In the genomic region with DNA sequence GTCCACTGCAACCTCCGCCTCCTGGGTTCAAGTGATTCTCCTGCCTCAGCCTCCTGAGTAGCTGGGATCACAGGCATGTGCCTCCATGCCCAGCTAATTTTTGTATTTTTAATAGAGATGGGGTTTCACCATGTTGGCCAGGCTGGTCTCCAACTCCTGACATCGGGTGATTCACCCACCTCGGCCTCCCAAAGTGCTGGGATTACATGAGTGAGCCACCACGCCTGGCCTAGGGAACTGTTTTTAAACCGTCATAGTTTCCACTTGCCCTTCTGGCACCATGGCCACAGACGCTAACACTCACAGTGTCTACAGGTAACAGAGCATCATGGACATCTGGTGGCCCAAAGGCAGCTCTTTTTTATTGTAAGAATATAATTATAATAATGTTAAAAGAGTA, we compare ENCODE assay signal across 7 cellular contexts. TPM values are rescaled to one million over a fixed set of nuclear protein-coding genes. Genes with fewer than 3 reads are reported as not detected.
DNase-seq lines count a peak whose midpoint lies in the region; ATAC-seq and TF ChIP-seq lines count a peak whose summit lies in the region.
"Not testable (repeated sequence)": the region's sequence is repeated elsewhere in the genome, so short reads cannot be mapped to it uniquely, and the experiment has no call there.

No MANE protein-coding gene starts in this region.

- intact Hi-C loops in MCF 10A (cut with micrococcal nuclease); cardiac septum (cut with DNase I); sigmoid colon (cut with DNase I); upper lobe of right lung (cut with DNase I): not testable (repeated sequence)

- not testable (repeated sequence) for TF ChIP-seq EP300 in sigmoid colon (IDR thresholded peaks at IDR 0.05)

- not testable (repeated sequence) for H3K36me3 ChIP-seq in sigmoid colon, upper lobe of right lung

- H3K36me3 Mint-ChIP-seq in MCF 10A (ENCODE audit: insufficient read depth, unreplicated experiment): not testable (repeated sequence)

- not testable (repeated sequence) for H3K27me3 ChIP-seq in sigmoid colon, upper lobe of right lung

- 85 to 96% methylated on average over 6 of the region's 6 CpGs for WGBS in sigmoid colon, 2 donors

- H3K9me3 ChIP-seq in sigmoid colon, upper lobe of right lung: not testable (repeated sequence)

- DNase-seq in M059J (ENCODE audit: low read depth) (peak; percentile 58), MCF 10A (ENCODE audit: unreplicated experiment) (peak; percentile 29), cardiac septum (ENCODE audit: low spot score) (peak; percentile 51), mesenteric fat pad (ENCODE audit: low spot score) (peak; percentile 37), sigmoid colon (peak; percentile 7), upper lobe of right lung (peak; percentile 10)
- DNase-seq in activated CD4-positive, CD25-positive, alpha-beta regulatory T cell treated with anti-CD3 and anti-CD28 coated beads, Interleukin-2, amount 50 U/mL, for 72 hours: peak; percentile 6

- POLR2A ChIA-PET in MCF 10A (lab: Yijun Ruan, JAX): not testable (repeated sequence)

- not testable (repeated sequence) for H3K9me3 Mint-ChIP-seq in MCF 10A (ENCODE audit: unreplicated experiment)

- ATAC-seq in upper lobe of right lung: not testable (repeated sequence)

- H3K27ac Mint-ChIP-seq in MCF 10A (ENCODE audit: low read depth, unreplicated experiment): not testable (repeated sequence)

- not testable (repeated sequence) for H3K27ac ChIP-seq in sigmoid colon, upper lobe of right lung

- not testable (repeated sequence) for H3K4me1 Mint-ChIP-seq in MCF 10A (ENCODE audit: insufficient read depth, unreplicated experiment)

- not testable (repeated sequence) for H3K4me1 ChIP-seq in sigmoid colon, upper lobe of right lung

- TF ChIP-seq POLR2A in sigmoid colon (IDR thresholded peaks at IDR 0.05): not testable (repeated sequence)

- CTCF ChIA-PET in MCF 10A (lab: Yijun Ruan, JAX): not testable (repeated sequence)

- not testable (repeated sequence) for H3K4me3 Mint-ChIP-seq in MCF 10A (ENCODE audit: unreplicated experiment)

- not testable (repeated sequence) for TF ChIP-seq CTCF in MCF 10A (IDR thresholded peaks at IDR 0.05; ENCODE audit: unreplicated experiment); sigmoid colon (IDR thresholded peaks at IDR 0.05); upper lobe of right lung (IDR thresholded peaks at IDR 0.05)

- H3K27me3 Mint-ChIP-seq in MCF 10A (ENCODE audit: insufficient read depth, unreplicated experiment): peaks cover 23% of the 10 kb centered on the region

- H3K4me3 ChIP-seq in sigmoid colon, upper lobe of right lung: not testable (repeated sequence)

- not testable (repeated sequence) for BruUV-seq in MCF 10A (replicated peaks; lab: Mats Ljungman, UMichigan)

RNA-seq across cellular contexts. Expression of a gene that starts 32.4 kb away (rescaled TPM):
- total RNA-seq in M059J (2014; rRNA removed; shearing (Covaris generic)): 21.9 and 47.2 TPM in 2 replicates
- 15.5 and 20.3 TPM in 2 replicates for total RNA-seq in MCF 10A (2022)
- total RNA-seq in cardiac septum: 40.7 TPM
- 81.1 TPM for total RNA-seq in mesenteric fat pad
- 10 to 100 TPM; 26.5 to 49.3 (median 37.5) TPM for total RNA-seq in sigmoid colon
- 10 to 100 TPM; 17.4 to 31.5 (median 25.4) TPM for polyA plus RNA-seq in sigmoid colon
- total RNA-seq in upper lobe of right lung: 84.7 TPM

Comparison
In these comparisons a context has a peak if more than half of its experiments do, and no peak if none do; other contexts are left out.
1. DNase-seq: peak in every context shown above with its lines; median percentile 58 in M059J; 51 in cardiac septum; 37 in mesenteric fat pad; 29 in MCF 10A; 10 in upper lobe of right lung; 7 in sigmoid colon; 6 in activated CD4-positive, CD25-positive, alpha-beta regulatory T cell treated with anti-CD3 and anti-CD28 coated beads, Interleukin-2, amount 50 U/mL, for 72 hours.